In the genomic region with DNA sequence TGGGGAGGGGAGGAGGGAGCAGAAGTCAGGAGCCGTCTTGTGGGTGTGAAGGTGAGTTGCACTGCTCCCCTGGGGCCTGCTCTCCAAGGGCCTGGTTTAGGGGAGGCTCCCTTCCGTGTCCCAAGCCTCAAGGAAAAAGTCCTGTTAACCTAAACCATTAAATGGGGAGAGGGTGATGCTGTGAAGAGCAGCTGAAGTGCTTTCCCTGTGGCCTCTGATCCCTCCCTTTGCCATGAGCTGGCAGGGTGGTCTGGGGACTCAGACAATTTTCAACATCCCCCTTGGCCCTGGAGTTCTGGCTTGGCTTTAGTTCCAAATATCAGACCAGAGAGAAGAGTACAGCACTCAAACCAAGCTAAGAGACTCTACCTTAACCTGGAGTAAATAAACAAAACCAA, we compare ENCODE assay signal across 14 cellular contexts. TPM values are rescaled to one million over a fixed set of nuclear protein-coding genes. Genes with fewer than 3 reads are reported as not detected.
DNase-seq lines count a peak whose midpoint lies in the region; ATAC-seq and TF ChIP-seq lines count a peak whose summit lies in the region.
"Had no signal": no experiment of that assay in that cellular context is flagged by ENCODE, and none has a peak within 500 bp of the region (broad histone marks: within the 10 kb centered on the region; RNA-seq: fewer than 3 reads in every experiment).

No MANE protein-coding gene starts in this region.

- no peaks in the 10 kb centered on the region for H3K36me3 ChIP-seq in left ventricle myocardium inferior
- H3K36me3 ChIP-seq in heart right ventricle, result no peaks in the 10 kb centered on the region
- no peaks in the 10 kb centered on the region for H3K36me3 ChIP-seq in naive thymus-derived CD4-positive, alpha-beta T cell (ENCODE audit: control insufficient read depth in 2 of 3, insufficient read depth in 3 of 3, low read length in 3 of 3)
- H3K36me3 ChIP-seq in colonic mucosa, result no peaks in the 10 kb centered on the region
- H3K36me3 ChIP-seq: SJSA1, WERI-Rb-1 had no signal

- H3K4me3 ChIP-seq in left ventricle myocardium inferior (peak overlapping the region; percentile 68), heart right ventricle (peak overlapping the region in 1 of 10 donors; percentile 51), colonic mucosa (no peak overlapping the region)
- H3K4me3 ChIP-seq in naive thymus-derived CD4-positive, alpha-beta T cell (ENCODE audit: low read length), result no peak overlapping the region
- H3K4me3 ChIP-seq: SJSA1 had no signal

- no peak overlapping the region for H3K27ac ChIP-seq in left ventricle myocardium inferior (replicated peaks)
- H3K27ac ChIP-seq in heart right ventricle, result no peak overlapping the region
- no peak overlapping the region for H3K27ac ChIP-seq in naive thymus-derived CD4-positive, alpha-beta T cell (ENCODE audit: low read depth, low read length)
- no peak overlapping the region for H3K27ac ChIP-seq in colonic mucosa
- H3K27ac ChIP-seq: psoas muscle, SJSA1, WERI-Rb-1 had no signal

- H3K36me3 Mint-ChIP-seq in activated naive CD8-positive, alpha-beta T cell treated with anti-CD3 and anti-CD28 coated beads, Interleukin-2, amount 10 ng/mL, durations not matched to agents 7 days and 5 days, result no peaks in the 10 kb centered on the region
- H3K36me3 Mint-ChIP-seq in naive thymus-derived CD4-positive, alpha-beta T cell, result peaks cover 0 to 3% (median 0%) of the 10 kb centered on the region in 5 donors

- peak overlapping the region; percentile 61 for H3K4me3 Mint-ChIP-seq in activated naive CD8-positive, alpha-beta T cell treated with anti-CD3 and anti-CD28 coated beads, Interleukin-2, amount 10 ng/mL, durations not matched to agents 7 days and 5 days
- H3K4me3 Mint-ChIP-seq in naive thymus-derived CD4-positive, alpha-beta T cell, result peak overlapping the region; percentile 34 to 83 (median 72)

- ATAC-seq in heart right ventricle, result no peak
- ATAC-seq in activated naive CD8-positive, alpha-beta T cell treated with anti-CD3 and anti-CD28 coated beads, Interleukin-2, amount 10 ng/mL, durations not matched to agents 7 days and 5 days (ENCODE audit: low read depth), result no peak
- no peak for ATAC-seq in naive thymus-derived CD4-positive, alpha-beta T cell
- no peak for ATAC-seq in GM21423 (IDR thresholded peaks at IDR 0.05; ENCODE audit: unreplicated experiment)

- no peaks in the 10 kb centered on the region for H3K9me3 Mint-ChIP-seq in activated naive CD8-positive, alpha-beta T cell treated with anti-CD3 and anti-CD28 coated beads, Interleukin-2, amount 10 ng/mL, durations not matched to agents 7 days and 5 days
- H3K9me3 Mint-ChIP-seq in naive thymus-derived CD4-positive, alpha-beta T cell, result no peaks in the 10 kb centered on the region

- POLR2A ChIA-PET in activated naive CD8-positive, alpha-beta T cell treated with anti-CD3 and anti-CD28 coated beads, Interleukin-2, amount 10 ng/mL, durations not matched to agents 7 days and 5 days (lab: Charles Lee), result no interaction called here
- POLR2A ChIA-PET in naive thymus-derived CD4-positive, alpha-beta T cell (lab: Charles Lee), result no interaction called here
- POLR2A ChIA-PET in HEK293T (lab: Yijun Ruan, JAX), result interaction anchor here (0.9 kb wide), 1 partner anchor 27 kb away, joined by 3 read pairs; no protein-coding TSS in a partner anchor

- DNase-seq in left ventricle myocardium inferior, result no peak
- DNase-seq in heart right ventricle, result no peak
- no peak for DNase-seq in activated naive CD8-positive, alpha-beta T cell treated with anti-CD3 and anti-CD28 coated beads, Interleukin-2, amount 10 ng/mL, durations not matched to agents 7 days and 5 days
- DNase-seq in naive thymus-derived CD4-positive, alpha-beta T cell, result no peak
- no peak for DNase-seq in stimulated activated CD4-positive, alpha-beta T cell treated with anti-CD3 and anti-CD28 coated beads, Interleukin-4, amount 100 ng/mL, for 4 hours
- DNase-seq in colonic mucosa, result no peak
- no peak for DNase-seq in HEK293T (ENCODE audit: extremely low spot score)
- DNase-seq: mesenchymal stem cell; psoas muscle; stimulated activated CD4-positive, alpha-beta T cell treated with anti-CD3 and anti-CD28 coated beads, Interleukin-1b, Interleukin-23, amount 100 ng/mL, for 48 hours had no signal

- no peak overlapping the region for H3K27ac Mint-ChIP-seq in activated naive CD8-positive, alpha-beta T cell treated with anti-CD3 and anti-CD28 coated beads, Interleukin-2, amount 10 ng/mL, durations not matched to agents 7 days and 5 days
- no peak overlapping the region for H3K27ac Mint-ChIP-seq in naive thymus-derived CD4-positive, alpha-beta T cell

- no peak overlapping the region for H3K9ac ChIP-seq in colonic mucosa (ENCODE audit: low read depth in 2 of 2, low read length in 2 of 2)

- H3K27me3 ChIP-seq in left ventricle myocardium inferior (ENCODE audit: low read depth) (peaks cover 90% of the 10 kb centered on the region), heart right ventricle (peaks cover 7 to 90% (median 65%) of the 10 kb centered on the region in 7 donors), colonic mucosa (peaks cover 37% of the 10 kb centered on the region)
- H3K27me3 ChIP-seq in naive thymus-derived CD4-positive, alpha-beta T cell (ENCODE audit: control insufficient read depth in 2 of 2, insufficient read depth in 2 of 2, low read length in 2 of 2), result no peaks in the 10 kb centered on the region

- 53 to 72% methylated on average over 2 of the region's 2 CpGs for WGBS in heart right ventricle, 2 donors

- CTCF ChIA-PET in naive thymus-derived CD4-positive, alpha-beta T cell (lab: Charles Lee), result interaction anchor here (0.9 to 1.5 kb wide), 2 partner anchors 27 to 59 kb away, joined by 3 read pairs; no protein-coding TSS in a partner anchor
- CTCF ChIA-PET in HEK293T (lab: Yijun Ruan, JAX), result interaction anchor here (0.8 to 1.6 kb wide), 2 partner anchors 27 to 159 kb away, joined by 3 to 4 read pairs; no protein-coding TSS in a partner anchor

- peaks cover 22% of the 10 kb centered on the region for H3K4me1 Mint-ChIP-seq in activated naive CD8-positive, alpha-beta T cell treated with anti-CD3 and anti-CD28 coated beads, Interleukin-2, amount 10 ng/mL, durations not matched to agents 7 days and 5 days
- peaks cover 6 to 40% (median 30%) of the 10 kb centered on the region in 7 donors for H3K4me1 Mint-ChIP-seq in naive thymus-derived CD4-positive, alpha-beta T cell

- TF ChIP-seq CTCF in left ventricle myocardium inferior (IDR thresholded peaks at IDR 0.05; ENCODE audit: borderline replicate concordance) (no peak), heart right ventricle (IDR thresholded peaks at IDR 0.05) (no peak), colonic mucosa (IDR thresholded peaks at IDR 0.05) (no peak)

- no peaks in the 10 kb centered on the region for H3K9me3 ChIP-seq in left ventricle myocardium inferior (replicated peaks)
- H3K9me3 ChIP-seq in heart right ventricle, result peaks cover 0 to 4% (median 0%) of the 10 kb centered on the region in 11 donors
- H3K9me3 ChIP-seq in naive thymus-derived CD4-positive, alpha-beta T cell (ENCODE audit: control insufficient read depth in 2 of 3, low read length in 3 of 3), result no peaks in the 10 kb centered on the region
- H3K9me3 ChIP-seq in colonic mucosa, result no peaks in the 10 kb centered on the region
- H3K9me3 ChIP-seq: psoas muscle, SJSA1 had no signal

- intact Hi-C loops in left ventricle myocardium inferior (cut with micrococcal nuclease), result no loop called here
- intact Hi-C loops in heart right ventricle (cut with DNase I), result no loop called here
- intact Hi-C loops in naive thymus-derived CD4-positive, alpha-beta T cell (cut with micrococcal nuclease), result no loop called here
- intact Hi-C loops in colonic mucosa (cut with DNase I), result no loop called here

- H3K4me1 ChIP-seq in left ventricle myocardium inferior (peaks cover 17% of the 10 kb centered on the region), heart right ventricle (peaks cover 0 to 16% (median 11%) of the 10 kb centered on the region in 9 donors), colonic mucosa (no peaks in the 10 kb centered on the region)
- no peaks in the 10 kb centered on the region for H3K4me1 ChIP-seq in naive thymus-derived CD4-positive, alpha-beta T cell (ENCODE audit: control insufficient read depth in 2 of 2, insufficient read depth in 2 of 2, low read length in 2 of 2)

- peaks cover 63% of the 10 kb centered on the region for H3K27me3 Mint-ChIP-seq in activated naive CD8-positive, alpha-beta T cell treated with anti-CD3 and anti-CD28 coated beads, Interleukin-2, amount 10 ng/mL, durations not matched to agents 7 days and 5 days
- H3K27me3 Mint-ChIP-seq in naive thymus-derived CD4-positive, alpha-beta T cell, result peaks cover 15 to 90% (median 45%) of the 10 kb centered on the region in 5 donors

TF ChIP-seq in HEK293T, 16 proteins besides CTCF, POLR2A, EP300 and RAD21:
- no peak for TF ChIP-seq NFRKB (IDR thresholded peaks at IDR 0.05)
- no peak for TF ChIP-seq L3MBTL2 (conservative IDR thresholded peaks at IDR 0.05)
- no peak for TF ChIP-seq FOXA1 (IDR thresholded peaks at IDR 0.05)
- TF ChIP-seq LEF1 (IDR thresholded peaks at IDR 0.05; ENCODE audit: borderline replicate concordance), result no peak
- no peak for TF ChIP-seq FOXK2 (IDR thresholded peaks at IDR 0.05)
- TF ChIP-seq BHLHE40 (IDR thresholded peaks at IDR 0.05; ENCODE audit: borderline replicate concordance), result no peak

RNA-seq across cellular contexts. Expression of a gene that starts 0.7 kb away (rescaled TPM):
- 7.5 TPM for total RNA-seq in left ventricle myocardium inferior
- 1 to 10 TPM; 1.9 to 9.5 (median 5.3) TPM for total RNA-seq in heart right ventricle
- 10 to 100 TPM in 1 of 2 donors, 1 to 10 TPM in 1; 6.1 to 11.2 TPM for polyA plus RNA-seq in heart right ventricle
- total RNA-seq in activated naive CD8-positive, alpha-beta T cell treated with anti-CD3 and anti-CD28 coated beads, Interleukin-2, amount 10 ng/mL, durations not matched to agents 7 days and 5 days, result 1 to 10 TPM; 6.1 to 6.4 TPM
- 1 to 10 TPM; 3.5 to 7.7 (median 4.2) TPM for total RNA-seq in naive thymus-derived CD4-positive, alpha-beta T cell
- 10 to 100 TPM in 1 of 2 donors, 1 to 10 TPM in 1; 7.9 to 10.1 TPM for polyA plus RNA-seq in naive thymus-derived CD4-positive, alpha-beta T cell
- total RNA-seq in colonic mucosa, result 1 to 10 TPM in 1 of 2 donors, under 1 TPM in 1; 0.53 to 1.8 TPM
- total RNA-seq: H4, SJSA1 had no signal
